Comparison of ENCODE assay signal across 9 cellular contexts in genomic region chr17:29111816-29112499, GRCh38.
A peak's percentile ranks its signal among the peaks of the same experiment; 100 is the strongest.
DNase-seq lines count a peak whose midpoint lies in the region; ATAC-seq, FAIRE-seq and TF ChIP-seq lines count a peak whose summit lies in the region.
"Had no signal": no experiment of that assay in that cellular context is flagged by ENCODE, and none has a peak within 500 bp of the region (broad histone marks: within the 10 kb centered on the region; RNA-seq: fewer than 3 reads in every experiment).

No MANE protein-coding gene starts in this region.

- FAIRE-seq in bronchial epithelial cell (lab: Jason Lieb, UNC) = peak; percentile 72
- FAIRE-seq: A204.1 had no signal

- DNase-seq in DMS53 (lab: John Stamatoyannopoulos, UW) (peak; percentile 64), DMS53 treated with DMSO at 0.1 percent for 48 hours (lab: John Stamatoyannopoulos, UW; ENCODE audit: unreplicated experiment) (no peak), NCI-H2029 treated with DMSO at 0.1 percent for 48 hours (lab: John Stamatoyannopoulos, UW) (peak; percentile 18), bronchial epithelial cell (ENCODE audit: low read depth) (peak; percentile 53), kidney tubule cell (ENCODE audit: low spot score) (peak; percentile 66)
- DNase-seq in activated CD4-positive, CD25-positive, alpha-beta regulatory T cell (lab: John Stamatoyannopoulos, UW) = peak; percentile 31 to 76 (median 56)
- peak; percentile 62 to 80 for DNase-seq in stimulated activated CD4-positive, alpha-beta T cell treated with anti-CD3 and anti-CD28 coated beads, Interleukin-4, amount 100 ng/mL, for 4 hours

- peaks cover 54% of the 10 kb centered on the region for H3K36me3 ChIP-seq in bronchial epithelial cell (ENCODE audit: control insufficient read depth, insufficient read depth, low read length)

- TF ChIP-seq CTCF in bronchial epithelial cell (IDR thresholded peaks at IDR 0.05; ENCODE audit: insufficient read depth, low read length, severe bottlenecking) = peak; percentile 96

- H3K4me3 ChIP-seq in bronchial epithelial cell (ENCODE audit: low read depth, low read length) = no peak overlapping the region

- no peaks in the 10 kb centered on the region for H3K27me3 ChIP-seq in bronchial epithelial cell (ENCODE audit: control insufficient read depth, insufficient read depth, low read length)

- no peak for ATAC-seq in GM21786 (IDR thresholded peaks at IDR 0.05; ENCODE audit: unreplicated experiment)
